In the genomic region with DNA sequence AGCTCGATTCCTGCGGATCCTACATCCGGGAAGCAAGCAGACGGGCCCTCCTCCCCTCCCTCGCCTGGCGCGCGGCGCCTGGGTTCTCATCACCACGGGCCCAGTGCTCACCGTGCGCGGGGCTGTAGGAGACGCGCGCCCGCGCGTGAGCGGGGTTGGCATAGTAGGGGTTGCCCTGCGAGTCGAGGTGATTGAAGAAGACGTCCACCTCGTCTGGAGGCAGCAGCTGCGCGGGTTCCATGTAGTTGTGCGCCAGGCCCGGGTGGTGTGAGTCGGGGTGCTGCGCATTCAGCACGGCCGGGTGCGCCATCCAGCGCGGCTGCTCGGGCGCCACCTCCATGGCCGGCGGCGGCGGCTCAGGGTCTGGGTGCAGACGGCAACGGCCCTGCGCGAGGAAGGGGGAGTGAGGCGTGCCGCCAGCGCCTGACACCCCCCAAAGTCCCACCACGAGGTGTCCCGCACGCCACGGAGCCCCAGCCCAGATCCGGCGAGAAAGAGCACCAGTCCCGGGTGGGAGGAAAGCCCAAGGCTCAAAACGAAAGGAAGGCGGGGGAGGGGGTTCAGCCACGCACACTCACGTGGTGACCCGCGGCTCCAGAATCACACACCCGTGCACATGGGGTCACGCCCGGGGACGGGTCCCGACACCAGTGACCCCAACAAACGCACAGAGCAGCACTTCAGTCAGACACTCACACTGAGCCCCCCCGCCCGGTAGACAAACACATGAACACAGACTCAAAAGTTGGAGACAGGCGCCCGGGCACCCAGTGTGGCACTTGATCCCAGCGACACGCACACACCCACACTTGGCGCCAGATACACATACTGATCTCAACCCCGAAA, we compare ENCODE assay signal across 1 cellular context.
TF ChIP-seq lines count a peak whose summit lies in the region.

No MANE protein-coding gene starts in this region.

TF ChIP-seq in IMR-90, 13 proteins besides CTCF, POLR2A, EP300 and RAD21:
- TF ChIP-seq CEBPB (IDR thresholded peaks at IDR 0.05; ENCODE audit: low read depth, low read length) = no peak
- TF ChIP-seq MXI1 (IDR thresholded peaks at IDR 0.05; ENCODE audit: borderline replicate concordance, low read depth, low read length) = peak; percentile 23; the same call in 1 of the 2 replicates
